Comparison of ENCODE assay signal across 8 cellular contexts in genomic region chr3:52090131-52090548, GRCh38. TPM values are rescaled to one million over a fixed set of nuclear protein-coding genes. Genes with fewer than 3 reads are reported as not detected.
DNase-seq lines count a peak whose midpoint lies in the region; ATAC-seq and TF ChIP-seq lines count a peak whose summit lies in the region.

No MANE protein-coding gene starts in this region.

- H3K36me3 ChIP-seq in SJSA1 (peaks cover 25% of the 10 kb centered on the region), psoas muscle (ENCODE audit: insufficient read depth in 1 of 2, low read depth in 1 of 2) (no peaks in the 10 kb centered on the region)

- peak overlapping the region; percentile 95 for H3K27ac ChIP-seq in SJSA1
- H3K27ac ChIP-seq in psoas muscle = peak overlapping the region; percentile 59

- CTCF ChIA-PET in activated CD8-positive, alpha-beta T cell treated with anti-CD3 and anti-CD28 coated beads for 36 hours (lab: Charles Lee) = no interaction called here
- CTCF ChIA-PET in activated CD8-positive, alpha-beta T cell treated with anti-CD3 and anti-CD28 coated beads, Interleukin-2, amount 10 ng/mL, durations not matched to agents 7 days and 5 days (lab: Charles Lee) = no interaction called here

- no peaks in the 10 kb centered on the region for H3K9me3 Mint-ChIP-seq in CD14-positive monocyte
- no peaks in the 10 kb centered on the region for H3K9me3 Mint-ChIP-seq in activated CD8-positive, alpha-beta T cell treated with anti-CD3 and anti-CD28 coated beads for 36 hours
- H3K9me3 Mint-ChIP-seq in activated CD8-positive, alpha-beta T cell treated with anti-CD3 and anti-CD28 coated beads, Interleukin-2, amount 10 ng/mL, durations not matched to agents 7 days and 5 days (ENCODE audit: insufficient read depth) = no peaks in the 10 kb centered on the region

- TF ChIP-seq CTCF in CD14-positive monocyte (IDR thresholded peaks at IDR 0.05) (no peak), fibroblast of villous mesenchyme (IDR thresholded peaks at IDR 0.05; ENCODE audit: insufficient read depth, low read depth, low read length) (no peak), psoas muscle (IDR thresholded peaks at IDR 0.05) (no peak)
- TF ChIP-seq CTCF in activated CD8-positive, alpha-beta T cell treated with anti-CD3 and anti-CD28 coated beads for 36 hours (IDR thresholded peaks at IDR 0.05) = no peak

- no peaks in the 10 kb centered on the region for H3K9me3 ChIP-seq in SJSA1 (replicated peaks)
- no peaks in the 10 kb centered on the region for H3K9me3 ChIP-seq in psoas muscle

- intact Hi-C loops in CD14-positive monocyte (cut with micrococcal nuclease) (no loop called here), psoas muscle (cut with DNase I) (no loop called here)
- intact Hi-C loops in activated CD8-positive, alpha-beta T cell treated with anti-CD3 and anti-CD28 coated beads for 36 hours (cut with micrococcal nuclease) = no loop called here

- POLR2A ChIA-PET in activated CD8-positive, alpha-beta T cell treated with anti-CD3 and anti-CD28 coated beads for 36 hours (lab: Charles Lee) = no interaction called here
- POLR2A ChIA-PET in activated CD8-positive, alpha-beta T cell treated with anti-CD3 and anti-CD28 coated beads, Interleukin-2, amount 10 ng/mL, durations not matched to agents 7 days and 5 days (lab: Charles Lee) = no interaction called here

- H3K27me3 ChIP-seq in SJSA1 (replicated peaks) (no peaks in the 10 kb centered on the region), psoas muscle (ENCODE audit: insufficient read depth in 3 of 3, low read length in 2 of 3) (no peaks in the 10 kb centered on the region)

- no peak overlapping the region for H3K4me3 Mint-ChIP-seq in CD14-positive monocyte
- no peak overlapping the region for H3K4me3 Mint-ChIP-seq in activated CD8-positive, alpha-beta T cell treated with anti-CD3 and anti-CD28 coated beads for 36 hours
- H3K4me3 Mint-ChIP-seq in activated CD8-positive, alpha-beta T cell treated with anti-CD3 and anti-CD28 coated beads, Interleukin-2, amount 10 ng/mL, durations not matched to agents 7 days and 5 days = no peak overlapping the region

- WGBS in psoas muscle, 3 donors = 39 to 58% (median 54%) methylated on average over 7 of the region's 7 CpGs

- no peaks in the 10 kb centered on the region for H3K27me3 Mint-ChIP-seq in CD14-positive monocyte (ENCODE audit: low read depth in 3 of 3)
- H3K27me3 Mint-ChIP-seq in activated CD8-positive, alpha-beta T cell treated with anti-CD3 and anti-CD28 coated beads for 36 hours = no peaks in the 10 kb centered on the region
- H3K27me3 Mint-ChIP-seq in activated CD8-positive, alpha-beta T cell treated with anti-CD3 and anti-CD28 coated beads, Interleukin-2, amount 10 ng/mL, durations not matched to agents 7 days and 5 days (ENCODE audit: low read depth) = no peaks in the 10 kb centered on the region

- peak overlapping the region in 5 of 7 donors; percentile 23 to 92 (median 73) for H3K27ac Mint-ChIP-seq in CD14-positive monocyte
- H3K27ac Mint-ChIP-seq in activated CD8-positive, alpha-beta T cell treated with anti-CD3 and anti-CD28 coated beads for 36 hours = no peak overlapping the region
- H3K27ac Mint-ChIP-seq in activated CD8-positive, alpha-beta T cell treated with anti-CD3 and anti-CD28 coated beads, Interleukin-2, amount 10 ng/mL, durations not matched to agents 7 days and 5 days = no peak overlapping the region

- H3K4me1 ChIP-seq in SJSA1 (replicated peaks) = peaks cover 55% of the 10 kb centered on the region
- H3K4me1 ChIP-seq in psoas muscle = peaks cover 17% of the 10 kb centered on the region

- H3K36me3 Mint-ChIP-seq in CD14-positive monocyte = peaks cover 18 to 33% of the 10 kb centered on the region in 2 donors
- no peaks in the 10 kb centered on the region for H3K36me3 Mint-ChIP-seq in activated CD8-positive, alpha-beta T cell treated with anti-CD3 and anti-CD28 coated beads for 36 hours (ENCODE audit: low read depth)
- peaks cover 18% of the 10 kb centered on the region for H3K36me3 Mint-ChIP-seq in activated CD8-positive, alpha-beta T cell treated with anti-CD3 and anti-CD28 coated beads, Interleukin-2, amount 10 ng/mL, durations not matched to agents 7 days and 5 days (ENCODE audit: low read depth)

- peak; percentile 46 for DNase-seq in CD14-positive monocyte (ENCODE audit: low spot score)
- peak; percentile 77 to 82 for DNase-seq in SJSA1 (ENCODE audit: low read depth in 1 of 2, low spot score in 2 of 2)
- DNase-seq in fibroblast of villous mesenchyme (ENCODE audit: low read depth) = peak; percentile 92
- DNase-seq in psoas muscle = peak; percentile 48 to 67
- DNase-seq in activated CD8-positive, alpha-beta T cell treated with anti-CD3 and anti-CD28 coated beads for 36 hours = no peak
- no peak for DNase-seq in Ammon's horn (ENCODE audit: low spot score)
- DNase-seq in activated CD8-positive, alpha-beta T cell treated with anti-CD3 and anti-CD28 coated beads, Interleukin-2, amount 10 ng/mL, durations not matched to agents 7 days and 5 days = no peak

- H3K4me1 Mint-ChIP-seq in CD14-positive monocyte = peaks cover 57% of the 10 kb centered on the region
- peaks cover 27% of the 10 kb centered on the region for H3K4me1 Mint-ChIP-seq in activated CD8-positive, alpha-beta T cell treated with anti-CD3 and anti-CD28 coated beads for 36 hours (ENCODE audit: low read depth)
- H3K4me1 Mint-ChIP-seq in activated CD8-positive, alpha-beta T cell treated with anti-CD3 and anti-CD28 coated beads, Interleukin-2, amount 10 ng/mL, durations not matched to agents 7 days and 5 days (ENCODE audit: low read depth) = peaks cover 38% of the 10 kb centered on the region

- H3K4me3 ChIP-seq in SJSA1 (no peak overlapping the region), fibroblast of villous mesenchyme (ENCODE audit: low read depth, low read length) (no peak overlapping the region), psoas muscle (no peak overlapping the region)

- peak; percentile 20 to 71 (median 60) for ATAC-seq in psoas muscle
- no peak for ATAC-seq in activated CD8-positive, alpha-beta T cell treated with anti-CD3 and anti-CD28 coated beads for 36 hours
- no peak for ATAC-seq in activated CD8-positive, alpha-beta T cell treated with anti-CD3 and anti-CD28 coated beads, Interleukin-2, amount 10 ng/mL, durations not matched to agents 7 days and 5 days
- ATAC-seq in HG02870 (IDR thresholded peaks at IDR 0.05; ENCODE audit: unreplicated experiment) = no peak

RNA-seq across cellular contexts. Expression of gene DUSP7, which starts 33.8 kb away (rescaled TPM):
- 1 to 10 TPM; 2.8 to 3.9 TPM for polyA plus RNA-seq in CD14-positive monocyte
- 7.9 and 13.3 TPM in 2 replicates for total RNA-seq in SJSA1 (2014; rRNA removed; shearing (Covaris generic))
- total RNA-seq in fibroblast of villous mesenchyme = 20.9 and 21.2 TPM in 2 replicates
- total RNA-seq in psoas muscle = 10 to 100 TPM in 3 of 4 donors, 1 to 10 TPM in 1; 9.7 to 31.9 (median 17.1) TPM
- 10 to 100 TPM in 2 of 3 donors, 1 to 10 TPM in 1; 7.4 to 27.6 (median 15.7) TPM for polyA plus RNA-seq in psoas muscle
- 10 to 100 TPM; 19.6 to 21.6 TPM for total RNA-seq in activated CD8-positive, alpha-beta T cell treated with anti-CD3 and anti-CD28 coated beads for 36 hours
- 10 to 100 TPM; 37.4 to 39.1 TPM for total RNA-seq in activated CD8-positive, alpha-beta T cell treated with anti-CD3 and anti-CD28 coated beads, Interleukin-2, amount 10 ng/mL, durations not matched to agents 7 days and 5 days

Comparison
In these comparisons a context has a peak if more than half of its experiments do, and no peak if none do; other contexts are left out.
1. DNase-seq: peak in CD14-positive monocyte (single experiment), SJSA1 (2 of 2), fibroblast of villous mesenchyme (single experiment) and psoas muscle (2 of 2); none in activated CD8-positive, alpha-beta T cell treated with anti-CD3 and anti-CD28 coated beads for 36 hours (single experiment), Ammon's horn (single experiment) and activated CD8-positive, alpha-beta T cell treated with anti-CD3 and anti-CD28 coated beads, Interleukin-2, amount 10 ng/mL, durations not matched to agents 7 days and 5 days (single experiment).
2. H3K27ac Mint-ChIP-seq: peak in CD14-positive monocyte (5 of 7); none in activated CD8-positive, alpha-beta T cell treated with anti-CD3 and anti-CD28 coated beads for 36 hours (single experiment) and activated CD8-positive, alpha-beta T cell treated with anti-CD3 and anti-CD28 coated beads, Interleukin-2, amount 10 ng/mL, durations not matched to agents 7 days and 5 days (single experiment).
3. ATAC-seq: peak in psoas muscle (4 of 4); none in activated CD8-positive, alpha-beta T cell treated with anti-CD3 and anti-CD28 coated beads for 36 hours (single experiment), activated CD8-positive, alpha-beta T cell treated with anti-CD3 and anti-CD28 coated beads, Interleukin-2, amount 10 ng/mL, durations not matched to agents 7 days and 5 days (single experiment) and HG02870 (single experiment).